In genomic region chr2:241559489-241560180, GRCh38 we compare ENCODE assay signal across 8 cellular contexts. TPM values are rescaled to one million over a fixed set of nuclear protein-coding genes. Genes with fewer than 3 reads are reported as not detected.
DNase-seq lines count a peak whose midpoint lies in the region; ATAC-seq and TF ChIP-seq lines count a peak whose summit lies in the region.

No MANE protein-coding gene starts in this region.

- H3K4me3 ChIP-seq in astrocyte of the cerebellum (ENCODE audit: low read depth, low read length) (peak overlapping the region; percentile 62), hepatocyte (peak overlapping the region; percentile 92)

- in situ Hi-C loops in astrocyte of the cerebellum (cut with HindIII; ENCODE audit: low sequenced_read_pairs) = no loop called here

- H3K27ac ChIP-seq in hepatocyte = peak overlapping the region; percentile 28

- H3K9me2 ChIP-seq in hepatocyte (replicated peaks; ENCODE audit: insufficient read depth) = no peaks in the 10 kb centered on the region

- TF ChIP-seq CTCF in astrocyte of the cerebellum (IDR thresholded peaks at IDR 0.05; ENCODE audit: low read depth, low read length, missing control alignments) (no peak), hepatocyte (IDR thresholded peaks at IDR 0.05; ENCODE audit: poor library complexity) (no peak)

- DNase-seq in AG20443 (ENCODE audit: low spot score) (peak; percentile 77), HT1080 (ENCODE audit: low read depth) (peak; percentile 45), astrocyte of the cerebellum (ENCODE audit: low read depth) (no peak), hepatocyte (ENCODE audit: low spot score) (peak; percentile 45), pons (ENCODE audit: low spot score) (peak; percentile 96)
- DNase-seq in stimulated activated CD4-positive, alpha-beta T cell treated with anti-CD3 and anti-CD28 coated beads, Interleukin-4, amount 100 ng/mL, for 1 hour = no peak

- peaks cover 40% of the 10 kb centered on the region for H3K4me1 ChIP-seq in hepatocyte (ENCODE audit: insufficient read depth)

- peaks cover 3% of the 10 kb centered on the region for H3K9me3 ChIP-seq in hepatocyte (ENCODE audit: low read depth)

- no peaks in the 10 kb centered on the region for H4K20me1 ChIP-seq in hepatocyte (ENCODE audit: insufficient read depth, poor library complexity, severe bottlenecking)

- H3K79me2 ChIP-seq in hepatocyte = peaks cover 23% of the 10 kb centered on the region

- H2AFZ ChIP-seq in hepatocyte = peak overlapping the region; percentile 88

- H3K27me3 ChIP-seq in hepatocyte = no peaks in the 10 kb centered on the region

- H3K36me3 ChIP-seq in hepatocyte (replicated peaks; ENCODE audit: insufficient read depth, low read depth) = no peaks in the 10 kb centered on the region

- ATAC-seq in HG02571 (IDR thresholded peaks at IDR 0.05; ENCODE audit: unreplicated experiment) (no peak), GM19467 (IDR thresholded peaks at IDR 0.05; ENCODE audit: unreplicated experiment) (no peak)

- peak overlapping the region; percentile 95 for H3K4me2 ChIP-seq in hepatocyte

- WGBS in hepatocyte (ENCODE audit: low lambda C conversion rate, missing lambda C conversion rate) = 10% methylated on average over 44 of the region's 52 CpGs

RNA-seq across cellular contexts. Expression of gene BOK, which starts 1.1 kb away (rescaled TPM):
- total RNA-seq in HT1080 (2014; rRNA removed; shearing (Covaris generic)) = 21.6 and 22.8 TPM in 2 replicates
- polyA plus RNA-seq in HT1080 (2015; cell fraction: cytosol; rRNA removed) = 21.8 and 27.1 TPM in 2 replicates
- polyA plus RNA-seq in HT1080 (2015; cell fraction: nucleus; rRNA removed) = 15.7 and 17.1 TPM in 2 replicates
- total RNA-seq in hepatocyte = 24.2 and 25.4 TPM in 2 replicates
- 26.5 and 39.7 TPM in 2 replicates for polyA plus RNA-seq in hepatocyte

RNA-seq across cellular contexts. Expression of gene STK25, which starts 51.3 kb away (rescaled TPM):
- 177 and 197 TPM in 2 replicates for total RNA-seq in HT1080 (2014; rRNA removed; shearing (Covaris generic))
- 134 and 176 TPM in 2 replicates for polyA plus RNA-seq in HT1080 (2015; cell fraction: cytosol; rRNA removed)
- 340 and 420 TPM in 2 replicates for polyA plus RNA-seq in HT1080 (2015; cell fraction: nucleus; rRNA removed)
- total RNA-seq in hepatocyte = 177 and 183 TPM in 2 replicates
- 192 and 199 TPM in 2 replicates for polyA plus RNA-seq in hepatocyte

Comparison
In these comparisons a context has a peak if more than half of its experiments do, and no peak if none do; other contexts are left out.
1. DNase-seq: peak in AG20443 (single experiment), HT1080 (single experiment), hepatocyte (single experiment) and pons (single experiment); none in astrocyte of the cerebellum (single experiment) and stimulated activated CD4-positive, alpha-beta T cell treated with anti-CD3 and anti-CD28 coated beads, Interleukin-4, amount 100 ng/mL, for 1 hour (single experiment).